1 cellular context compared by ENCODE assay signal in genomic region chr10:125921907-125922306, GRCh38. TPM values are rescaled to one million over a fixed set of nuclear protein-coding genes. Genes with fewer than 3 reads are reported as not detected.
"Had no signal": no experiment of that assay in that cellular context is flagged by ENCODE, and none has a peak within 500 bp of the region (broad histone marks: within the 10 kb centered on the region; RNA-seq: fewer than 3 reads in every experiment).

No MANE protein-coding gene starts in this region.

RNA-seq across cellular contexts. Expression of gene FANK1, which starts 25.5 kb away (rescaled TPM):
- total RNA-seq: H1 had no signal
